ENCODE assay signal across 34 cellular contexts in genomic region chr10:33084388-33084896, GRCh38.
"Had no signal": no experiment of that assay in that cellular context is flagged by ENCODE, and none has a peak within 500 bp of the region (broad histone marks: within the 10 kb centered on the region; RNA-seq: fewer than 3 reads in every experiment).

No MANE protein-coding gene starts in this region.

- H3K4me3 Mint-ChIP-seq: activated CD8-positive, alpha-beta T cell treated with anti-CD3 and anti-CD28 coated beads for 36 hours; activated naive CD4-positive, alpha-beta T cell treated with anti-CD3 and anti-CD28 coated beads for 36 hours; activated naive CD4-positive, alpha-beta T cell treated with anti-CD3 and anti-CD28 coated beads, Interleukin-2, amount 50 U/mL, for 24 hours; activated naive CD8-positive, alpha-beta T cell treated with anti-CD3 and anti-CD28 coated beads for 36 hours; activated naive CD8-positive, alpha-beta T cell treated with anti-CD3 and anti-CD28 coated beads, Interleukin-2, amount 50 U/mL, for 24 hours; activated T-helper 1 cell treated with anti-CD3 and anti-CD28 coated beads, Interleukin-12 subunit alpha, Interleukin-12 subunit beta, Interleukin-2, Interleukin-4 antibody, amounts not matched to agents 30 ng/mL and 10 ng/mL and 1 ng/mL, durations not matched to agents 14 hours and 24 hours and 36 hours; brain; WTC11 had no signal

- H3K27me3 Mint-ChIP-seq: activated CD8-positive, alpha-beta T cell treated with anti-CD3 and anti-CD28 coated beads for 36 hours; activated naive CD4-positive, alpha-beta T cell treated with anti-CD3 and anti-CD28 coated beads, Interleukin-2, amount 50 U/mL, for 24 hours; brain had no signal

- H3K27ac ChIP-seq: adrenal gland, breast epithelium, cardiac muscle cell, colonic mucosa, epithelial cell of prostate, esophagus squamous epithelium, gastroesophageal sphincter, heart right ventricle had no signal

- FAIRE-seq: endometrium, endothelial cell of umbilical vein had no signal

- H3K9me3 ChIP-seq: adrenal gland, breast epithelium, colonic mucosa, esophagus squamous epithelium, gastroesophageal sphincter had no signal

- DNase-seq: activated CD4-positive, alpha-beta T cell treated with anti-CD3 and anti-CD28 coated beads for 48 hours; activated CD4-positive, alpha-beta T cell treated with anti-CD3 and anti-CD28 coated beads, Interleukin-2, amount 50 U/mL, for 1 hour; activated CD4-positive, alpha-beta T cell treated with anti-CD3 and anti-CD28 coated beads, Interleukin-2, amount 50 U/mL, for 48 hours; activated CD8-positive, alpha-beta memory T cell treated with anti-CD3 and anti-CD28 coated beads for 24 hours; activated CD8-positive, alpha-beta T cell treated with anti-CD3 and anti-CD28 coated beads for 36 hours; activated effector memory CD4-positive, alpha-beta T cell treated with anti-CD3 and anti-CD28 coated beads, Interleukin-2, amount 50 U/mL, for 16 hours; activated naive CD4-positive, alpha-beta T cell treated with anti-CD3 and anti-CD28 coated beads for 36 hours; activated naive CD8-positive, alpha-beta T cell treated with anti-CD3 and anti-CD28 coated beads for 36 hours; activated naive CD8-positive, alpha-beta T cell treated with anti-CD3 and anti-CD28 coated beads, Interleukin-2, amount 50 U/mL, for 24 hours; activated T-cell treated with anti-CD3 and anti-CD28 coated beads, Interleukin-2, amount 50 U/mL, for 1 hour; activated T-cell treated with anti-CD3 and anti-CD28 coated beads, Interleukin-2, amount 50 U/mL, for 48 hours; adrenal gland; amygdala; aorta; central memory CD4-positive, alpha-beta T cell; cerebellar nuclear complex; colonic mucosa; effector CD8-positive, alpha-beta T cell; esophagus squamous epithelium; foreskin melanocyte; heart right ventricle; T-helper 2 cell had no signal

- H3K36me3 Mint-ChIP-seq: brain had no signal

- ATAC-seq: activated CD4-positive, CD25-positive, alpha-beta regulatory T cell treated with anti-CD3 and anti-CD28 coated beads, Interleukin-2, amount 50 U/mL, for 24 hours; activated CD8-positive, alpha-beta T cell treated with anti-CD3 and anti-CD28 coated beads for 36 hours; activated naive CD8-positive, alpha-beta T cell treated with anti-CD3 and anti-CD28 coated beads, Interleukin-2, amount 50 U/mL, for 24 hours; gastroesophageal sphincter; WTC11 had no signal

- H3K27ac Mint-ChIP-seq: activated CD8-positive, alpha-beta T cell treated with anti-CD3 and anti-CD28 coated beads for 36 hours; activated naive CD4-positive, alpha-beta T cell treated with anti-CD3 and anti-CD28 coated beads for 36 hours; activated naive CD4-positive, alpha-beta T cell treated with anti-CD3 and anti-CD28 coated beads, Interleukin-2, amount 50 U/mL, for 24 hours; activated naive CD8-positive, alpha-beta T cell treated with anti-CD3 and anti-CD28 coated beads for 36 hours; activated naive CD8-positive, alpha-beta T cell treated with anti-CD3 and anti-CD28 coated beads, Interleukin-2, amount 50 U/mL, for 24 hours; activated T-helper 1 cell treated with anti-CD3 and anti-CD28 coated beads, Interleukin-12 subunit alpha, Interleukin-12 subunit beta, Interleukin-2, Interleukin-4 antibody, amounts not matched to agents 30 ng/mL and 10 ng/mL and 1 ng/mL, durations not matched to agents 14 hours and 24 hours and 36 hours; activated T-helper 2 cell treated with anti-CD3 and anti-CD28 coated beads, Interferon-gamma antibody, Interleukin-2, Interleukin-4, amounts not matched to agents 10 μg/mL and 5 μg/mL and 100 μg/mL, durations not matched to agents 14 hours and 24 hours and 36 hours; brain; WTC11 had no signal

- H3K27me3 ChIP-seq: adrenal gland, breast epithelium, cardiac muscle cell, colonic mucosa, esophagus squamous epithelium, gastroesophageal sphincter had no signal

- H3K36me3 ChIP-seq: adrenal gland, breast epithelium, cardiac muscle cell, colonic mucosa, esophagus squamous epithelium, gastroesophageal sphincter, heart right ventricle had no signal

- H3K4me1 ChIP-seq: breast epithelium, colonic mucosa, esophagus squamous epithelium, gastroesophageal sphincter had no signal

- H3K4me3 ChIP-seq: adrenal gland, breast epithelium, cardiac muscle cell, colonic mucosa, esophagus squamous epithelium, gastroesophageal sphincter, heart right ventricle had no signal
